ENCODE assay signal across 18 cellular contexts in genomic region chr19:10725415-10725814, GRCh38.
"Had no signal": no experiment of that assay in that cellular context is flagged by ENCODE, and none has a peak within 500 bp of the region (broad histone marks: within the 10 kb centered on the region; RNA-seq: fewer than 3 reads in every experiment).

No MANE protein-coding gene starts in this region.

- H3K27me3 Mint-ChIP-seq: activated B cell treated with CpG ODN at 0.5 μM for 24 hours; activated CD4-positive, alpha-beta T cell treated with anti-CD3 and anti-CD28 coated beads, Interleukin-2, amount 10 ng/mL, durations not matched to agents 24 days and 14 days; naive B cell had no signal

- H3K27me3 ChIP-seq: body of pancreas, suprapubic skin had no signal

- H3K9me3 ChIP-seq: body of pancreas, suprapubic skin had no signal

- DNase-seq: activated B cell treated with CpG ODN at 0.5 μM for 24 hours; activated CD4-positive, alpha-beta T cell treated with anti-CD3 and anti-CD28 coated beads, Interleukin-2, amount 10 ng/mL, durations not matched to agents 24 days and 14 days; activated CD8-positive, alpha-beta memory T cell treated with anti-CD3 and anti-CD28 coated beads, Interleukin-2, amount 50 U/mL, for 4 hours; activated CD8-positive, alpha-beta T cell treated with anti-CD3 and anti-CD28 coated beads, Interleukin-2, amount 10 ng/mL, durations not matched to agents 7 days and 5 days; activated effector memory CD4-positive, alpha-beta T cell treated with anti-CD3 and anti-CD28 coated beads, Interleukin-2, amount 50 U/mL, for 16 hours; activated T-cell treated with anti-CD3 and anti-CD28 coated beads, Interleukin-2, amount 50 U/mL, for 48 hours; body of pancreas; endodermal cell; mammary epithelial cell; naive B cell; retina; stimulated activated CD4-positive, alpha-beta T cell treated with anti-CD3 and anti-CD28 coated beads, Interleukin-15, amount 100 ng/mL, for 24 hours; stimulated activated CD4-positive, alpha-beta T cell treated with anti-CD3 and anti-CD28 coated beads, Interleukin-4, amount 100 ng/mL, for 1 hour; stimulated activated naive CD4-positive, alpha-beta T cell treated with Interleukin-2 at 50 U/mL for 16 hours; T-helper 2 cell had no signal

- ATAC-seq: activated CD8-positive, alpha-beta T cell treated with anti-CD3 and anti-CD28 coated beads, Interleukin-2, amount 10 ng/mL, durations not matched to agents 7 days and 5 days; activated naive CD4-positive, alpha-beta T cell treated with anti-CD3 and anti-CD28 coated beads, Interleukin-2, amount 50 U/mL, for 72 hours; body of pancreas had no signal

- H3K4me3 ChIP-seq: body of pancreas, skin epidermis, suprapubic skin had no signal

- H3K4me1 Mint-ChIP-seq: endodermal cell had no signal

- H3K27ac ChIP-seq: suprapubic skin had no signal

- H3K36me3 ChIP-seq: suprapubic skin had no signal

- H3K4me3 Mint-ChIP-seq: activated B cell treated with CpG ODN at 0.5 μM for 24 hours; activated CD4-positive, alpha-beta T cell treated with anti-CD3 and anti-CD28 coated beads, Interleukin-2, amount 10 ng/mL, durations not matched to agents 24 days and 14 days; activated CD8-positive, alpha-beta T cell treated with anti-CD3 and anti-CD28 coated beads, Interleukin-2, amount 10 ng/mL, durations not matched to agents 7 days and 5 days; endodermal cell had no signal

- H3K27ac Mint-ChIP-seq: activated CD4-positive, alpha-beta T cell treated with anti-CD3 and anti-CD28 coated beads, Interleukin-2, amount 10 ng/mL, durations not matched to agents 24 days and 14 days; activated CD8-positive, alpha-beta T cell treated with anti-CD3 and anti-CD28 coated beads, Interleukin-2, amount 10 ng/mL, durations not matched to agents 7 days and 5 days; activated naive CD4-positive, alpha-beta T cell treated with anti-CD3 and anti-CD28 coated beads, Interleukin-2, amount 50 U/mL, for 72 hours; endodermal cell had no signal
